9 cellular contexts compared by ENCODE assay signal in the genomic region with DNA sequence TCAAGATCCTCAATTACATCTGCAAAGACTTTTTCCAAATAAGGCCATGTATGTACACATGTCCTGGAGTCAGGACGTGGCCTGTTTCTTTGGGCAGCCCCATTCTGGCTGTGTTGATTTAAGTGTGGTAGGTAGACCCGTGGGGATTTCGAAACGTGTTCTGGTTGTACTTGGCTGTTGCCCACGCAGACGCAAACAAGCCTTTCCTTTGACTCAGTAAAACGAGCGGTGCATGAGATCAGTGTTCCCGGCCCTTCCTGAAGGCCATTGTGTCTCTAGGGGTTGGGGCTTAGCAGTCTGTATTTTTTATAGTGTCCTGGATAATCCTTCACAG.
DNase-seq lines count a peak whose midpoint lies in the region; ATAC-seq and TF ChIP-seq lines count a peak whose summit lies in the region.
"Had no signal": no experiment of that assay in that cellular context is flagged by ENCODE, and none has a peak within 500 bp of the region (broad histone marks: within the 10 kb centered on the region; RNA-seq: fewer than 3 reads in every experiment).

No MANE protein-coding gene starts in this region.

- no peak for TF ChIP-seq POLR2A in erythroblast (IDR thresholded peaks at IDR 0.05; ENCODE audit: low read length)

- ATAC-seq in esophagus mucosa (peak; percentile 63), GM21737 (IDR thresholded peaks at IDR 0.05; ENCODE audit: unreplicated experiment) (no peak), HG03460 (IDR thresholded peaks at IDR 0.05; ENCODE audit: unreplicated experiment) (no peak), HG02571 (IDR thresholded peaks at IDR 0.05; ENCODE audit: unreplicated experiment) (no peak)

- DNase-seq in COLO829 (ENCODE audit: low spot score) (peak; percentile 6), NCI-H2107 (lab: John Stamatoyannopoulos, UW) (peak; percentile 28), pons (ENCODE audit: low spot score) (peak; percentile 30), erythroblast (lab: John Stamatoyannopoulos, UW) (no peak)
- DNase-seq: cerebellar nuclear complex had no signal

Comparison
In these comparisons a context has a peak if more than half of its experiments do, and no peak if none do; other contexts are left out.
1. DNase-seq: peak in COLO829 (single experiment), NCI-H2107 (single experiment) and pons (single experiment); none in erythroblast (0 of 2).